In the genomic region with DNA sequence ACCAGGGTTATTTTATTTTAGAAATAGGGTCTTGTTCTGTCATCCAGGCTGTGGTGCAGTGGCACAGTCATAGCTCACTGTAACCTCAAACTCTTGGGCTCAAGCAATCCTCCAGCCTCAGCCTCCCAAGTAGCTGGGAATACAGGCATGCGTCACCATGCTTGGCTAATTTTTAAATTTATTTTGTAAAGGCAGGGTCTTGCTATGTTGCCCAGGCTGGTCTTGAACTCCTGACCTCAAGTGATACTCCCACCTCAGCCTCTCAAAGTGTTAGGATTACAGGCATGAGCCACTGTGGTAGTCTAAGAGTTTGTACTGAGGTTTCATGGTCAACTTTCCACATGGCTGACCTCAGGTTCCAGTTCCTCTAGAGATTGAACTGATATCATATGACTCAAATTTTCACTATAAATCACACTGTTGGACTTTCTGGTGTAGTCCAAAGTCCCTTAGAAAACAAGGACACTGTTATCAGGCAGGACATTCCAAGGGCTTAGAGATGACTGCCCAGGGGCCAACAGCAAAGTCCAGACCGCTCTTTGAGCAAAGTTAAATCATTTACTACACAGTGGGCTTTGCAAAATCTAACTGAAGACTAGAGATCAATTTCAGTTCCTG, we compare ENCODE assay signal across 13 cellular contexts.
DNase-seq lines count a peak whose midpoint lies in the region; ATAC-seq and TF ChIP-seq lines count a peak whose summit lies in the region.
"Had no signal": no experiment of that assay in that cellular context is flagged by ENCODE, and none has a peak within 500 bp of the region (broad histone marks: within the 10 kb centered on the region; RNA-seq: fewer than 3 reads in every experiment).

No MANE protein-coding gene starts in this region.

- peak; percentile 15 for DNase-seq in GM12864 (ENCODE audit: low read depth)
- peak; percentile 6 for DNase-seq in OCI-M1 (lab: John Stamatoyannopoulos, UW)
- no peak for DNase-seq in omental fat pad (ENCODE audit: low spot score)
- DNase-seq in activated CD8-positive, alpha-beta memory T cell treated with anti-CD3 and anti-CD28 coated beads, Interleukin-2, amount 50 U/mL, for 48 hours = no peak
- no peak for DNase-seq in left cardiac atrium
- no peak for DNase-seq in immature natural killer cell
- DNase-seq: activated CD4-positive, alpha-beta T cell treated with anti-CD3 and anti-CD28 coated beads, Interleukin-2, amount 50 U/mL, for 4 hours; DMS53; HFFc6 had no signal

- H3K4me3 ChIP-seq in GM12864 (ENCODE audit: low read depth, low read length) = no peak overlapping the region
- H3K4me3 ChIP-seq: tibial nerve had no signal

- H3K4me3 Mint-ChIP-seq in immature natural killer cell = no peak overlapping the region
- H3K4me3 Mint-ChIP-seq: activated naive CD4-positive, alpha-beta T cell treated with anti-CD3 and anti-CD28 coated beads, Interleukin-2, amount 50 U/mL, for 24 hours; HFFc6 had no signal

- ATAC-seq in GM19463 (IDR thresholded peaks at IDR 0.05; ENCODE audit: unreplicated experiment) (peak; percentile 77), HG03066 (IDR thresholded peaks at IDR 0.05; ENCODE audit: low read depth, unreplicated experiment) (peak; percentile 74), omental fat pad (ENCODE audit: low FRiP score) (no peak), left cardiac atrium (no peak)

- TF ChIP-seq CTCF in GM12864 (IDR thresholded peaks at IDR 0.05; ENCODE audit: low read depth, low read length, missing control alignments) (no peak), omental fat pad (IDR thresholded peaks at IDR 0.05) (no peak)

- no peaks in the 10 kb centered on the region for H3K9me3 Mint-ChIP-seq in immature natural killer cell
- H3K9me3 Mint-ChIP-seq: activated naive CD4-positive, alpha-beta T cell treated with anti-CD3 and anti-CD28 coated beads, Interleukin-2, amount 50 U/mL, for 24 hours had no signal

- H3K27me3 Mint-ChIP-seq in immature natural killer cell (ENCODE audit: low read depth in 3 of 3) = no peaks in the 10 kb centered on the region
- H3K27me3 Mint-ChIP-seq: activated naive CD4-positive, alpha-beta T cell treated with anti-CD3 and anti-CD28 coated beads, Interleukin-2, amount 50 U/mL, for 24 hours had no signal

- no peak overlapping the region for H3K27ac Mint-ChIP-seq in immature natural killer cell
- H3K27ac Mint-ChIP-seq: activated naive CD4-positive, alpha-beta T cell treated with anti-CD3 and anti-CD28 coated beads, Interleukin-2, amount 50 U/mL, for 24 hours; HFFc6 had no signal

- peaks cover 0 to 4% (median 3%) of the 10 kb centered on the region in 3 donors for H3K36me3 Mint-ChIP-seq in immature natural killer cell
- H3K36me3 Mint-ChIP-seq: activated naive CD4-positive, alpha-beta T cell treated with anti-CD3 and anti-CD28 coated beads, Interleukin-2, amount 50 U/mL, for 24 hours had no signal

- no peaks in the 10 kb centered on the region for H3K4me1 Mint-ChIP-seq in immature natural killer cell
- H3K4me1 Mint-ChIP-seq: activated naive CD4-positive, alpha-beta T cell treated with anti-CD3 and anti-CD28 coated beads, Interleukin-2, amount 50 U/mL, for 24 hours had no signal

- intact Hi-C loops in left cardiac atrium (cut with DNase I) = no loop called here

Comparison
In these comparisons a context has a peak if more than half of its experiments do, and no peak if none do; other contexts are left out.
1. DNase-seq: peak in GM12864 (single experiment) and OCI-M1 (single experiment); none in omental fat pad (single experiment), activated CD8-positive, alpha-beta memory T cell treated with anti-CD3 and anti-CD28 coated beads, Interleukin-2, amount 50 U/mL, for 48 hours (single experiment), left cardiac atrium (single experiment) and immature natural killer cell (0 of 3).
2. ATAC-seq: peak in GM19463 (single experiment) and HG03066 (single experiment); none in omental fat pad (single experiment) and left cardiac atrium (0 of 2).